Comparison of ENCODE assay signal across 10 cellular contexts in the genomic region with DNA sequence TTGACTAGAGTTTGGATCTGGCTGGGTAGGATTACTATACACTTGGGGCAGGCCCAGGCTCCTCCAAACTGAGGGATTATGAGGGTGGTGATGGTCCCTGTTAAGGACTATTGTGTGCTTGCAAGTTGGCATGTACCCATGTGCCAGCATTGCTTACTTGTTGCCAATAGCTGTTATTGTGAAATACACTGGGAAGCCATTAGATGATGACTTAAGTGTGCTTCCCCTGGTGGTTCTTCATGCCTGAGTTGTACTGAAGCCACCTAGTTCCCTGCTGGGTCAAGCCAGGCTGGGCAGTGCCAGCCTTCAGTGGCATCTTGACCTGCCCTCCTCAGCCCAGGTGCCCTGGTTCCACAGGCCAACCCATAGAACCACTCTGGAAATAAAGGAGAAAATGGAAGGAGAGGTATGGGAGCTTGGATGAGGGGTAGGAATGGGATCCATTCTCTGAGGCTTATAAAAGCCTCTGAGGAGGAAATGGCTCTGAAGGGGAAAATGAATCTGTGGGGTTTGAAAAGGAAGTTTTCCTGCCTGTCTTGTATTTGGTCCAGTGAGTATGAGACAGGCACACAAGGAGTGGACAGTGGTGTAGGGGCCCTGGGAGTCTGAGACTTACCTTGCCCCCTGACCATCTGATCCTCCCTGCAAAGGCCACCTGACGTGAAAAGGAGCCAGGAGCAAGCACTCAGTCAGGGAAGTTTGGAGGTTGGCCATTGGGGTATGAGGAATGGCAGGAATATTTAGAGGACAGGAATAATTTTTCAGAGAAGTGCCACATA. TPM values are rescaled to one million over a fixed set of nuclear protein-coding genes. Genes with fewer than 3 reads are reported as not detected.
DNase-seq lines count a peak whose midpoint lies in the region; ATAC-seq, FAIRE-seq and TF ChIP-seq lines count a peak whose summit lies in the region.
"Had no signal": no experiment of that assay in that cellular context is flagged by ENCODE, and none has a peak within 500 bp of the region (broad histone marks: within the 10 kb centered on the region; RNA-seq: fewer than 3 reads in every experiment).

No MANE protein-coding gene starts in this region.

- CTCF ChIA-PET in activated CD8-positive, alpha-beta memory T cell treated with anti-CD3 and anti-CD28 coated beads, Interleukin-2, amount 10 ng/mL, durations not matched to agents 7 days and 5 days (lab: Charles Lee), result interaction anchor here (1.0 to 20.8 kb wide), 13 partner anchors 12 to 124 kb away, joined by 3 to 541 read pairs (median 19); partner anchors contain the start of genes ADCY4, CBLN3, CHMP4A and DHRS1
- CTCF ChIA-PET in activated CD8-positive, alpha-beta T cell treated with anti-CD3 and anti-CD28 coated beads for 36 hours (lab: Charles Lee), result interaction anchor here (1.2 to 28.2 kb wide), 8 partner anchors 10 to 125 kb away, joined by 3 to 873 read pairs (median 38); partner anchors contain the start of genes ADCY4, DHRS1, GMPR2 and KHNYN

- H3K36me3 Mint-ChIP-seq in activated CD8-positive, alpha-beta memory T cell treated with anti-CD3 and anti-CD28 coated beads, Interleukin-2, amount 10 ng/mL, durations not matched to agents 7 days and 5 days, result peaks cover 26% of the 10 kb centered on the region
- peaks cover 27% of the 10 kb centered on the region for H3K36me3 Mint-ChIP-seq in activated CD8-positive, alpha-beta T cell treated with anti-CD3 and anti-CD28 coated beads for 36 hours (ENCODE audit: low read depth)
- peaks cover 12% of the 10 kb centered on the region for H3K36me3 Mint-ChIP-seq in nephron progenitor cell (ENCODE audit: low read depth)

- no peaks in the 10 kb centered on the region for H3K27me3 Mint-ChIP-seq in activated CD8-positive, alpha-beta memory T cell treated with anti-CD3 and anti-CD28 coated beads, Interleukin-2, amount 10 ng/mL, durations not matched to agents 7 days and 5 days
- H3K27me3 Mint-ChIP-seq in activated CD8-positive, alpha-beta T cell treated with anti-CD3 and anti-CD28 coated beads for 36 hours, result no peaks in the 10 kb centered on the region
- peaks cover 16% of the 10 kb centered on the region for H3K27me3 Mint-ChIP-seq in nephron progenitor cell (ENCODE audit: low read depth, poor library complexity)

- no peaks in the 10 kb centered on the region for H3K9me3 ChIP-seq in keratinocyte (ENCODE audit: control insufficient read depth, low read depth, low read length)
- no peaks in the 10 kb centered on the region for H3K9me3 ChIP-seq in thoracic aorta

- peak overlapping the region; percentile 36 for H3K9ac ChIP-seq in keratinocyte (ENCODE audit: control insufficient read depth, extremely low read depth, insufficient read depth, low read length)

- peaks cover 73% of the 10 kb centered on the region for H3K4me1 ChIP-seq in keratinocyte (ENCODE audit: control insufficient read depth, extremely low read depth, insufficient read depth, low read length)
- peaks cover 9 to 31% of the 10 kb centered on the region in 2 donors for H3K4me1 ChIP-seq in thoracic aorta (ENCODE audit: control insufficient read depth in 1 of 2, low read depth in 2 of 2)

- peaks cover 77% of the 10 kb centered on the region for H3K4me1 Mint-ChIP-seq in activated CD8-positive, alpha-beta memory T cell treated with anti-CD3 and anti-CD28 coated beads, Interleukin-2, amount 10 ng/mL, durations not matched to agents 7 days and 5 days
- H3K4me1 Mint-ChIP-seq in activated CD8-positive, alpha-beta T cell treated with anti-CD3 and anti-CD28 coated beads for 36 hours (ENCODE audit: low read depth), result peaks cover 66% of the 10 kb centered on the region
- H3K4me1 Mint-ChIP-seq in nephron progenitor cell, result peaks cover 17% of the 10 kb centered on the region

- peaks cover 12 to 23% of the 10 kb centered on the region in 2 experiments for H3K36me3 ChIP-seq in keratinocyte (ENCODE audit: control insufficient read depth in 2 of 2, extremely low read depth in 1 of 2, insufficient read depth in 2 of 2, low read length in 2 of 2)
- no peaks in the 10 kb centered on the region for H3K36me3 ChIP-seq in thoracic aorta

- dilution Hi-C loops in keratinocyte (cut with MboI; ENCODE audit: extremely low pct_ligation_motif_present, low sequenced_read_pairs), result no loop called here

- H3K4me3 Mint-ChIP-seq in activated CD8-positive, alpha-beta memory T cell treated with anti-CD3 and anti-CD28 coated beads, Interleukin-2, amount 10 ng/mL, durations not matched to agents 7 days and 5 days, result peak overlapping the region; percentile 75
- H3K4me3 Mint-ChIP-seq in activated CD8-positive, alpha-beta T cell treated with anti-CD3 and anti-CD28 coated beads for 36 hours, result peak overlapping the region; percentile 58
- H3K4me3 Mint-ChIP-seq in nephron progenitor cell, result no peak overlapping the region

- H3K79me2 ChIP-seq in keratinocyte (ENCODE audit: control insufficient read depth, insufficient read depth, low read length), result peaks cover 4% of the 10 kb centered on the region

- DNase-seq in activated CD8-positive, alpha-beta memory T cell treated with anti-CD3 and anti-CD28 coated beads, Interleukin-2, amount 10 ng/mL, durations not matched to agents 7 days and 5 days, result no peak
- no peak for DNase-seq in activated CD8-positive, alpha-beta memory T cell treated with anti-CD3 and anti-CD28 coated beads, Interleukin-2, amount 50 U/mL, for 4 hours
- DNase-seq in activated CD8-positive, alpha-beta T cell treated with anti-CD3 and anti-CD28 coated beads for 36 hours, result no peak
- no peak for DNase-seq in keratinocyte (ENCODE audit: low read depth, low spot score)
- no peak for DNase-seq in thoracic aorta (ENCODE audit: low spot score)
- DNase-seq in NCI-H1694 (lab: John Stamatoyannopoulos, UW), result no peak
- DNase-seq in dedifferentiated amniotic fluid mesenchymal stem cell (ENCODE audit: extremely low spot score), result no peak
- no peak for DNase-seq in nephron progenitor cell
- DNase-seq: activated CD4-positive, CD25-positive, alpha-beta regulatory T cell; BE2C had no signal

- H3K27ac Mint-ChIP-seq in activated CD8-positive, alpha-beta memory T cell treated with anti-CD3 and anti-CD28 coated beads, Interleukin-2, amount 10 ng/mL, durations not matched to agents 7 days and 5 days, result peak overlapping the region; percentile 87
- H3K27ac Mint-ChIP-seq in activated CD8-positive, alpha-beta T cell treated with anti-CD3 and anti-CD28 coated beads for 36 hours, result peak overlapping the region; percentile 81
- no peak overlapping the region for H3K27ac Mint-ChIP-seq in nephron progenitor cell

- H2AFZ ChIP-seq in keratinocyte (ENCODE audit: control insufficient read depth, low read length), result no peak overlapping the region

- no peak for TF ChIP-seq CTCF in activated CD8-positive, alpha-beta T cell treated with anti-CD3 and anti-CD28 coated beads for 36 hours (IDR thresholded peaks at IDR 0.05)
- TF ChIP-seq CTCF in keratinocyte (optimal IDR thresholded peaks at IDR 0.05 in 1 of 3, IDR thresholded peaks at IDR 0.05 in 1 of 3, conservative IDR thresholded peaks at IDR 0.05 in 1 of 3; ENCODE audit: extremely low read depth in 1 of 3, insufficient read depth in 2 of 3, low read length in 3 of 3) (no peak), thoracic aorta (IDR thresholded peaks at IDR 0.05) (no peak), nephron progenitor cell (IDR thresholded peaks at IDR 0.05) (no peak)

- peak; percentile 57 for FAIRE-seq in keratinocyte (lab: Jason Lieb, UNC)

- H3K9me3 Mint-ChIP-seq in activated CD8-positive, alpha-beta memory T cell treated with anti-CD3 and anti-CD28 coated beads, Interleukin-2, amount 10 ng/mL, durations not matched to agents 7 days and 5 days (ENCODE audit: low read depth), result no peaks in the 10 kb centered on the region
- H3K9me3 Mint-ChIP-seq in activated CD8-positive, alpha-beta T cell treated with anti-CD3 and anti-CD28 coated beads for 36 hours, result no peaks in the 10 kb centered on the region
- no peaks in the 10 kb centered on the region for H3K9me3 Mint-ChIP-seq in nephron progenitor cell

- peak overlapping the region; percentile 88 for H3K4me2 ChIP-seq in keratinocyte (ENCODE audit: control insufficient read depth, extremely low read depth, insufficient read depth, low read depth, low read length)

- intact Hi-C loops in activated CD8-positive, alpha-beta T cell treated with anti-CD3 and anti-CD28 coated beads for 36 hours (cut with micrococcal nuclease), result no loop called here

- H3K4me3 ChIP-seq in keratinocyte (ENCODE audit: control insufficient read depth in 2 of 3, extremely low read depth in 1 of 3, insufficient read depth in 2 of 3, low read depth in 1 of 3, low read length in 3 of 3), result peak overlapping the region in 2 of 3 experiments; percentile 19 to 31
- H3K4me3 ChIP-seq in thoracic aorta, result peak overlapping the region; percentile 75

- H3K27ac ChIP-seq in keratinocyte (ENCODE audit: control insufficient read depth, insufficient read depth, low read length), result peak overlapping the region; percentile 18
- peak overlapping the region in 1 of 2 donors; percentile 59 for H3K27ac ChIP-seq in thoracic aorta

- no peaks in the 10 kb centered on the region for H4K20me1 ChIP-seq in keratinocyte (ENCODE audit: control insufficient read depth, extremely low read depth, insufficient read depth, low read length)

- ATAC-seq in activated CD8-positive, alpha-beta memory T cell treated with anti-CD3 and anti-CD28 coated beads, Interleukin-2, amount 10 ng/mL, durations not matched to agents 7 days and 5 days, result no peak
- no peak for ATAC-seq in activated CD8-positive, alpha-beta T cell treated with anti-CD3 and anti-CD28 coated beads for 36 hours
- ATAC-seq in thoracic aorta (ENCODE audit: insufficient number of reproducible peaks, low FRiP score, low read depth), result no peak

- H3K9me1 ChIP-seq in keratinocyte (ENCODE audit: control insufficient read depth, extremely low read depth, insufficient read depth, low read length), result peaks cover 2% of the 10 kb centered on the region

- POLR2A ChIA-PET in activated CD8-positive, alpha-beta T cell treated with anti-CD3 and anti-CD28 coated beads for 36 hours (lab: Charles Lee), result interaction anchor here (1.0 to 5.3 kb wide), 12 partner anchors 12 to 130 kb away, joined by 3 to 54 read pairs (median 4); partner anchors contain the start of genes CBLN3, CHMP4A, DHRS1 and KHNYN

- H3K27me3 ChIP-seq in keratinocyte (ENCODE audit: control insufficient read depth, extremely low read depth, insufficient read depth, low read length) (no peaks in the 10 kb centered on the region), thoracic aorta (replicated peaks; ENCODE audit: insufficient read depth) (no peaks in the 10 kb centered on the region)

RNA-seq across cellular contexts. Expression of gene LTB4R, which starts 0.7 kb away (rescaled TPM):
- total RNA-seq in activated CD8-positive, alpha-beta memory T cell treated with anti-CD3 and anti-CD28 coated beads, Interleukin-2, amount 10 ng/mL, durations not matched to agents 7 days and 5 days, result 10 to 100 TPM; 15.6 to 32.5 TPM
- 10 to 100 TPM; 11.6 to 11.7 TPM for total RNA-seq in activated CD8-positive, alpha-beta T cell treated with anti-CD3 and anti-CD28 coated beads for 36 hours
- polyA plus RNA-seq in keratinocyte, result 8.6 to 20.4 TPM (median 14.6 TPM) in 3 replicates
- 8.4 TPM for polyA plus RNA-seq in keratinocyte (2011; ENCODE audit: low read depth)
- polyA plus RNA-seq in keratinocyte (2011; cell fraction: cytosol; rRNA removed), result 3.0 and 4.3 TPM in 2 replicates
- 53.5 and 61.4 TPM in 2 replicates for polyA plus RNA-seq in keratinocyte (2011; cell fraction: nucleus; rRNA removed)
- 8.4 and 41.2 TPM in 2 replicates for polyA plus RNA-seq in keratinocyte (2012; ENCODE audit: low replicate concordance)
- 16.4 to 31.6 TPM (median 21.6 TPM) in 3 replicates for polyA minus RNA-seq in keratinocyte
- polyA minus RNA-seq in keratinocyte (2011; cell fraction: cytosol; rRNA and poly(A)+ RNA removed), result 11.1 TPM
- 12.5 and 15.4 TPM in 2 replicates for polyA minus RNA-seq in keratinocyte (2011; cell fraction: nucleus; rRNA and poly(A)+ RNA removed)
- 10 to 100 TPM in 1 of 2 donors, 1 to 10 TPM in 1; 8.9 to 13.1 TPM for total RNA-seq in thoracic aorta

RNA-seq across cellular contexts. Expression of gene LTB4R2, which starts 2.1 kb away (rescaled TPM):
- total RNA-seq in activated CD8-positive, alpha-beta memory T cell treated with anti-CD3 and anti-CD28 coated beads, Interleukin-2, amount 10 ng/mL, durations not matched to agents 7 days and 5 days, result 10 to 100 TPM; 12.6 to 18.8 TPM
- 10 to 100 TPM in 1 of 2 experiments, 1 to 10 TPM in 1; 9.6 to 12.0 TPM for total RNA-seq in activated CD8-positive, alpha-beta T cell treated with anti-CD3 and anti-CD28 coated beads for 36 hours
- polyA plus RNA-seq in keratinocyte, result 5.4 to 13.4 TPM (median 7.9 TPM) in 3 replicates
- 3.9 TPM for polyA plus RNA-seq in keratinocyte (2011; ENCODE audit: low read depth)
- polyA plus RNA-seq in keratinocyte (2011; cell fraction: cytosol; rRNA removed), result 1.2 and 2.7 TPM in 2 replicates
- 28.9 and 46.2 TPM in 2 replicates for polyA plus RNA-seq in keratinocyte (2011; cell fraction: nucleus; rRNA removed)
- polyA plus RNA-seq in keratinocyte (2012; ENCODE audit: low replicate concordance), result 8.7 and 19.1 TPM in 2 replicates
- 6.4 to 9.3 TPM (median 6.9 TPM) in 3 replicates for polyA minus RNA-seq in keratinocyte
- polyA minus RNA-seq in keratinocyte (2011; cell fraction: cytosol; rRNA and poly(A)+ RNA removed), result 16.9 TPM
- 33.0 TPM in 2 replicates for polyA minus RNA-seq in keratinocyte (2011; cell fraction: nucleus; rRNA and poly(A)+ RNA removed)
- 10 to 100 TPM; 15.2 to 21.8 TPM for total RNA-seq in thoracic aorta

RNA-seq across cellular contexts. Expression of gene CIDEB, which starts 4.2 kb away (rescaled TPM):
- total RNA-seq in activated CD8-positive, alpha-beta memory T cell treated with anti-CD3 and anti-CD28 coated beads, Interleukin-2, amount 10 ng/mL, durations not matched to agents 7 days and 5 days, result 10 to 100 TPM; 24.5 to 44.2 TPM
- 10 to 100 TPM; 12.1 to 13.6 TPM for total RNA-seq in activated CD8-positive, alpha-beta T cell treated with anti-CD3 and anti-CD28 coated beads for 36 hours
- polyA plus RNA-seq in keratinocyte, result 2.4 to 3.7 TPM (median 2.6 TPM) in 3 replicates
- 5.1 TPM for polyA plus RNA-seq in keratinocyte (2011; ENCODE audit: low read depth)
- 1.7 and 1.8 TPM in 2 replicates for polyA plus RNA-seq in keratinocyte (2011; cell fraction: cytosol; rRNA removed)
- polyA plus RNA-seq in keratinocyte (2011; cell fraction: nucleus; rRNA removed), result 2.1 and 2.8 TPM in 2 replicates
- 3.2 and 4.2 TPM in 2 replicates for polyA plus RNA-seq in keratinocyte (2012; ENCODE audit: low replicate concordance)
- 0.99 to 3.9 TPM (median 1.3 TPM) in 3 replicates for polyA minus RNA-seq in keratinocyte
- polyA minus RNA-seq in keratinocyte (2011; cell fraction: cytosol; rRNA and poly(A)+ RNA removed), result 1.5 TPM
- 0.63 and 0.78 TPM in 2 replicates for polyA minus RNA-seq in keratinocyte (2011; cell fraction: nucleus; rRNA and poly(A)+ RNA removed)
- total RNA-seq in thoracic aorta, result 10 to 100 TPM; 10.9 to 17.3 TPM

RNA-seq across cellular contexts. Expression of gene NOP9, which starts 12.4 kb away (rescaled TPM):
- 10 to 100 TPM; 34.2 to 38.3 TPM for total RNA-seq in activated CD8-positive, alpha-beta memory T cell treated with anti-CD3 and anti-CD28 coated beads, Interleukin-2, amount 10 ng/mL, durations not matched to agents 7 days and 5 days
- 10 to 100 TPM; 33.5 to 33.6 TPM for total RNA-seq in activated CD8-positive, alpha-beta T cell treated with anti-CD3 and anti-CD28 coated beads for 36 hours
- 16.5 to 25.3 TPM (median 19.9 TPM) in 3 replicates for polyA plus RNA-seq in keratinocyte
- 8.4 TPM for polyA plus RNA-seq in keratinocyte (2011; ENCODE audit: low read depth)
- polyA plus RNA-seq in keratinocyte (2011; cell fraction: cytosol; rRNA removed), result 19.6 and 22.7 TPM in 2 replicates
- polyA plus RNA-seq in keratinocyte (2011; cell fraction: nucleus; rRNA removed), result 63.3 and 70.4 TPM in 2 replicates
- polyA plus RNA-seq in keratinocyte (2012; ENCODE audit: low replicate concordance), result 19.0 and 25.4 TPM in 2 replicates
- polyA minus RNA-seq in keratinocyte, result 47.2 to 59.5 TPM (median 50.4 TPM) in 3 replicates
- polyA minus RNA-seq in keratinocyte (2011; cell fraction: cytosol; rRNA and poly(A)+ RNA removed), result 33.8 TPM
- 35.6 and 45.4 TPM in 2 replicates for polyA minus RNA-seq in keratinocyte (2011; cell fraction: nucleus; rRNA and poly(A)+ RNA removed)
- 10 to 100 TPM; 15.8 to 19.2 TPM for total RNA-seq in thoracic aorta

RNA-seq across cellular contexts. Expression of gene DHRS1, which starts 12.4 kb away (rescaled TPM):
- 10 to 100 TPM; 14.2 to 26.5 TPM for total RNA-seq in activated CD8-positive, alpha-beta memory T cell treated with anti-CD3 and anti-CD28 coated beads, Interleukin-2, amount 10 ng/mL, durations not matched to agents 7 days and 5 days
- 10 to 100 TPM; 11.9 to 13.6 TPM for total RNA-seq in activated CD8-positive, alpha-beta T cell treated with anti-CD3 and anti-CD28 coated beads for 36 hours
- polyA plus RNA-seq in keratinocyte, result 65.1 to 130 TPM (median 75.0 TPM) in 3 replicates
- polyA plus RNA-seq in keratinocyte (2011; ENCODE audit: low read depth), result 55.9 TPM
- 131 and 161 TPM in 2 replicates for polyA plus RNA-seq in keratinocyte (2011; cell fraction: cytosol; rRNA removed)
- polyA plus RNA-seq in keratinocyte (2011; cell fraction: nucleus; rRNA removed), result 263 and 309 TPM in 2 replicates
- 100 and 165 TPM in 2 replicates for polyA plus RNA-seq in keratinocyte (2012; ENCODE audit: low replicate concordance)
- 173 to 348 TPM (median 179 TPM) in 3 replicates for polyA minus RNA-seq in keratinocyte
- polyA minus RNA-seq in keratinocyte (2011; cell fraction: cytosol; rRNA and poly(A)+ RNA removed), result 222 TPM
- 53.4 and 72.1 TPM in 2 replicates for polyA minus RNA-seq in keratinocyte (2011; cell fraction: nucleus; rRNA and poly(A)+ RNA removed)
- 10 to 100 TPM; 25.5 to 31.4 TPM for total RNA-seq in thoracic aorta
